Comparison of ENCODE assay signal across 8 cellular contexts in the genomic region with DNA sequence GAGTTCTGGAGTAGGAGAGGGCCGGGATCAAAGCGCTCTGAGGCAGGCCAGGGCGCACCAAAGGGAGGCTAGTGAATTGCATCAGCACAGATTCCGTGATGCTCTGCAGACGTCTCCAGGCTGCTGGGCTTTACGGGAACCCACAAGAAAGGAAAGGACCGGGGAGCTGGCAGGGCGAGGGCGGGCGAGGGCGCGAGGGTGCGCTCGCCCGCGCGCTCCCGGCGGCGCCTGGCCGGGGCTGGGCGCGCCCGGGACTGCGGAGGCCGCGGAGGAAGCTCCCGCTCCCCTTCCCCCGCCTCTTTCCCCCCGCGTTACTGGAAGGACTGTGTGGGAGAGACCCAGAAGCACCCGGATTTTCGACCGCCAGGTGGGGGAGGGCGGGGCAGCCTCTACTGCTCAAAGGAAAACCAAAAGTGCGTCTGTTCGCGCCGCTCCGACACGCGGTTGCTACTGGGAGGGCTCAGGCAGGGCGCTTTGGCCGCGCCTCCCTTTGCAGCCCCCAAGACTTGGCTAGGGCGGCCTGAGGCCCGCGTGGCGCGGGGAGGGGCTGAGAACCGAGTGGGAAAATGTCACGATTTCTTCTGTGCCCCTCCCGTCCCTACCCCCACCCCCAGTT. TPM values are rescaled to one million over a fixed set of nuclear protein-coding genes. Genes with fewer than 3 reads are reported as not detected.
DNase-seq lines count a peak whose midpoint lies in the region; ATAC-seq and TF ChIP-seq lines count a peak whose summit lies in the region.

No MANE protein-coding gene starts in this region.

- peak; percentile 31 for TF ChIP-seq CTCF in choroid plexus epithelial cell (conservative IDR thresholded peaks at IDR 0.05; ENCODE audit: low read depth, low read length)

- peak; percentile 28 for ATAC-seq in GM19455 (IDR thresholded peaks at IDR 0.05; ENCODE audit: unreplicated experiment)
- peak; percentile 27 for ATAC-seq in left colon
- no peak for ATAC-seq in GM19328 (IDR thresholded peaks at IDR 0.05; ENCODE audit: unreplicated experiment)

- peak; percentile 71 for DNase-seq in Ammon's horn (ENCODE audit: low spot score)
- peak; percentile 76 for DNase-seq in NCI-H2196 (lab: John Stamatoyannopoulos, UW; ENCODE audit: unreplicated experiment)
- peak; percentile 98 for DNase-seq in activated CD4-positive, alpha-beta T cell treated with anti-CD3 and anti-CD28 coated beads for 48 hours
- peak; percentile 97 for DNase-seq in choroid plexus epithelial cell (ENCODE audit: low read depth)
- DNase-seq in left colon = peak; percentile 91 to 94
- DNase-seq in stimulated activated CD4-positive, alpha-beta T cell treated with anti-CD3 and anti-CD28 coated beads, Interleukin-1b, Interleukin-23, amount 100 ng/mL, for 24 hours (ENCODE audit: low read depth in 4 of 4, low spot score in 1 of 4) = peak; percentile 74 to 98 (median 79)

- intact Hi-C loops in left colon (cut with DNase I, micrococcal nuclease) = no loop called here

- H3K4me3 ChIP-seq in choroid plexus epithelial cell (ENCODE audit: low read depth, low read length) = peak overlapping the region; percentile 93

RNA-seq across cellular contexts. Expression of a gene that starts 2.3 kb away (rescaled TPM):
- total RNA-seq in left colon = 100 to 1,000 TPM; 142 to 197 TPM
